In genomic region chr1:61552630-61553029, GRCh38 we compare ENCODE assay signal across 35 cellular contexts.
"Had no signal": no experiment of that assay in that cellular context is flagged by ENCODE, and none has a peak within 500 bp of the region (broad histone marks: within the 10 kb centered on the region; RNA-seq: fewer than 3 reads in every experiment).

No MANE protein-coding gene starts in this region.

- H3K36me3 ChIP-seq: MG63 had no signal

- H3K27ac ChIP-seq: KMS-11 had no signal

- DNase-seq: Karpas-422, Kasumi-1, KG1, MG63, MM.1S, MV-4-11, NCI-H1048, NCI-H1092, NCI-H1092 treated with DMSO at 0.1 percent for 48 hours, NCI-H1105, NCI-H1105 treated with DMSO at 0.1 percent for 48 hours, NCI-H1417, NCI-H1417 treated with DMSO at 0.1 percent for 48 hours, NCI-H1436, NCI-H1436 treated with DMSO at 0.1 percent for 48 hours, NCI-H146, NCI-H1694, NCI-H1694 treated with DMSO at 0.1 percent for 48 hours, NCI-H187, NCI-H187 treated with DMSO at 0.1 percent for 48 hours, NCI-H1930, NCI-H2029, NCI-H2029 treated with DMSO at 0.1 percent for 48 hours, NCI-H2081, NCI-H2081 treated with DMSO at 0.1 percent for 48 hours, NCI-H2107, NCI-H2171, NCI-H2171 treated with DMSO at 0.1 percent for 48 hours, NCI-H2227 treated with DMSO at 0.1 percent for 48 hours, NCI-H226, NCI-H345, NCI-H446, NCI-H446 treated with DMSO at 0.1 percent for 48 hours, NCI-H510A had no signal

- H3K27me3 ChIP-seq: MG63 had no signal

- H3K9me3 ChIP-seq: MG63 had no signal

- H3K4me3 ChIP-seq: MG63 had no signal
